ENCODE assay signal across 26 cellular contexts in genomic region chr5:16072616-16073015, GRCh38.
"Had no signal": no experiment of that assay in that cellular context is flagged by ENCODE, and none has a peak within 500 bp of the region (broad histone marks: within the 10 kb centered on the region; RNA-seq: fewer than 3 reads in every experiment).

No MANE protein-coding gene starts in this region.

- H3K4me1 ChIP-seq: stomach, suprapubic skin, testis, thyroid gland, tibial artery, tibial nerve, transverse colon, upper lobe of left lung, upper lobe of right lung, uterus, vagina had no signal

- H3K27me3 ChIP-seq: stomach, suprapubic skin, testis, thyroid gland, tibial artery, tibial nerve, transverse colon, upper lobe of left lung, upper lobe of right lung, uterus, vagina had no signal

- H3K4me3 ChIP-seq: stomach, suprapubic skin, testis, thoracic aorta, thyroid gland, tibial artery, tibial nerve, transverse colon, upper lobe of left lung, upper lobe of right lung, uterus, vagina had no signal

- ATAC-seq: stimulated activated effector memory CD8-positive, alpha-beta T cell treated with anti-CD3 and anti-CD28 coated beads, Interleukin-12 subunit alpha, Interleukin-12 subunit beta, amount 100 ng/mL, for 72 hours; stimulated activated memory B cell treated with anti-CD40 and anti-IgM and Interleukin-4, amounts not matched to agents 10 μg/mL and 1 μg/mL and 100 μg/mL, for 72 hours; stimulated activated naive B cell treated with anti-CD40 and anti-IgM and Interleukin-4, amounts not matched to agents 10 μg/mL and 1 μg/mL and 100 μg/mL, for 72 hours; stimulated activated naive CD8-positive, alpha-beta T cell treated with anti-CD3 and anti-CD28 coated beads, Interleukin-15, amount 100 ng/mL, for 72 hours; stimulated activated naive CD8-positive, alpha-beta T cell treated with anti-CD3 and anti-CD28 coated beads, Interleukin-15, Interleukin-2, amounts not matched to agents 100 U/mL and 50 U/mL, for 24 hours; upper lobe of right lung had no signal

- DNase-seq: stimulated activated CD4-positive, alpha-beta T cell treated with anti-CD3 and anti-CD28 coated beads, Interleukin-2, amount 100 ng/mL, for 48 hours; stimulated activated CD4-positive, alpha-beta T cell treated with anti-CD3 and anti-CD28 coated beads, Interleukin-4, amount 100 ng/mL, for 1 hour; stimulated activated CD4-positive, alpha-beta T cell treated with anti-CD3 and anti-CD28 coated beads, Interleukin-4, amount 100 ng/mL, for 24 hours; stimulated activated CD4-positive, alpha-beta T cell treated with anti-CD3 and anti-CD28 coated beads, Interleukin-4, amount 100 ng/mL, for 4 hours; stimulated activated CD8-positive, alpha-beta memory T cell treated with anti-CD3 and anti-CD28 coated beads, Interleukin-4, amount 100 ng/mL, for 48 hours; stimulated activated naive B cell treated with anti-CD40 and anti-IgM and Interleukin-4, amounts not matched to agents 10 μg/mL and 1 μg/mL and 100 μg/mL, for 72 hours; stimulated activated naive CD4-positive, alpha-beta T cell; stimulated activated naive CD4-positive, alpha-beta T cell treated with Interleukin-2 at 50 U/mL for 16 hours; stimulated activated naive CD8-positive, alpha-beta T cell treated with anti-CD3 and anti-CD28 coated beads, Interleukin-15, amount 100 ng/mL, for 72 hours; stimulated activated naive CD8-positive, alpha-beta T cell treated with anti-CD3 and anti-CD28 coated beads, Interleukin-15, Interleukin-2, amounts not matched to agents 100 U/mL and 50 U/mL, for 24 hours; stomach; substantia nigra; testis; thyroid gland; tibial artery; transverse colon; trophoblast cell; upper lobe of left lung; upper lobe of right lung; uterus had no signal

- H3K9me3 ChIP-seq: stomach, suprapubic skin, testis, thoracic aorta, thyroid gland, tibial artery, tibial nerve, transverse colon, upper lobe of left lung, upper lobe of right lung, uterus, vagina had no signal

- H3K27ac ChIP-seq: stomach, suprapubic skin, testis, thoracic aorta, thyroid gland, tibial artery, tibial nerve, transverse colon, upper lobe of left lung, upper lobe of right lung, uterus, vagina had no signal

- H3K36me3 ChIP-seq: stomach, suprapubic skin, thoracic aorta, thyroid gland, tibial artery, tibial nerve, transverse colon, upper lobe of left lung, upper lobe of right lung, uterus, vagina had no signal
